ENCODE assay signal across 27 cellular contexts in the genomic region with DNA sequence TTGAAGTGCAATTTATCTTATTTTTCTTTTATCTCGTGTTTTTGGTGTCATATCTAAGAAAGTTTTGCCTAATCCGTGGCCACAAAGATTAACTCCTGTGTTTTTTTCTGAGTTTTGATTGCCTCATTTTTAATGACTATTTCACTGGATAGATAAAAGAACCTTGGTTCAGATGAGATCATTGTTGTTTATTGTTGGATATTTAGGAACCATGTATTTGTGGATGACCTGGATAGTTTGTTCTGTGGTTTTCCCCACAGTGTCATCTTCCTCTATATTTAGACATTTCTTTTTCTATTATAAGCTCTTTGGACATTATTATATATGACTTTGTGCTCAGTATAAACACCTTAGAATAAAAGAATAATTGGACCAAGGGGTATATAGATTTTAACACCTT. TPM values are rescaled to one million over a fixed set of nuclear protein-coding genes. Genes with fewer than 3 reads are reported as not detected.
DNase-seq lines count a peak whose midpoint lies in the region; ATAC-seq and TF ChIP-seq lines count a peak whose summit lies in the region.
"Had no signal": no experiment of that assay in that cellular context is flagged by ENCODE, and none has a peak within 500 bp of the region (broad histone marks: within the 10 kb centered on the region; RNA-seq: fewer than 3 reads in every experiment).

No MANE protein-coding gene starts in this region.

- H3K9me3 ChIP-seq in tibial artery: no peaks in the 10 kb centered on the region
- H3K9me3 ChIP-seq: BE2C, body of pancreas, esophagus squamous epithelium, left ventricle myocardium inferior had no signal

- no peaks in the 10 kb centered on the region for H3K36me3 Mint-ChIP-seq in natural killer cell
- H3K36me3 Mint-ChIP-seq in natural killer cell treated with Interleukin-12 subunit alpha and Interleukin-12 subunit beta and Interleukin-15 and Interleukin-18, amount 100 ng/mL, for 72 hours: no peaks in the 10 kb centered on the region
- H3K36me3 Mint-ChIP-seq in activated T-helper 17 cell treated with anti-CD3 and anti-CD28 coated beads, Interleukin-2, amount 50 U/mL, for 72 hours (ENCODE audit: low read depth): no peaks in the 10 kb centered on the region
- no peaks in the 10 kb centered on the region for H3K36me3 Mint-ChIP-seq in mesothelial cell of epicardium
- H3K36me3 Mint-ChIP-seq: WTC11 had no signal

- DNase-seq in natural killer cell (no peak), mesothelial cell of epicardium (ENCODE audit: low spot score in 2 of 2, unreplicated experiment in 2 of 2) (no peak), tibial artery (no peak), Ammon's horn (ENCODE audit: low spot score) (no peak)
- DNase-seq in natural killer cell treated with Interleukin-12 subunit alpha and Interleukin-12 subunit beta and Interleukin-15 and Interleukin-18, amount 100 ng/mL, for 72 hours (ENCODE audit: low spot score): no peak
- no peak for DNase-seq in effector CD8-positive, alpha-beta T cell (lab: John Stamatoyannopoulos, UW)
- DNase-seq: activated CD8-positive, alpha-beta memory T cell treated with anti-CD3 and anti-CD28 coated beads, Interleukin-2, amount 50 U/mL, for 48 hours; activated effector memory CD4-positive, alpha-beta T cell treated with anti-CD3 and anti-CD28 coated beads, Interleukin-2, amount 50 U/mL, for 16 hours; activated naive CD8-positive, alpha-beta T cell treated with anti-CD3 and anti-CD28 coated beads, Interleukin-2, amount 50 U/mL, for 24 hours; BE2C; effector CD4-positive, alpha-beta T cell; esophagus squamous epithelium; KG1; left ventricle myocardium inferior; MV-4-11; NCI-H1694 treated with DMSO at 0.1 percent for 48 hours; NCI-H82; nucleus accumbens; small intestine; stimulated activated CD4-positive, alpha-beta T cell treated with anti-CD3 and anti-CD28 coated beads, Interleukin-1b, Interleukin-23, amount 100 ng/mL, for 48 hours; T1000 had no signal

- H3K27me3 ChIP-seq in tibial artery: no peaks in the 10 kb centered on the region
- H3K27me3 ChIP-seq: BE2C, body of pancreas, esophagus squamous epithelium had no signal

- H3K9me3 Mint-ChIP-seq in natural killer cell: no peaks in the 10 kb centered on the region
- H3K9me3 Mint-ChIP-seq in natural killer cell treated with Interleukin-12 subunit alpha and Interleukin-12 subunit beta and Interleukin-15 and Interleukin-18, amount 100 ng/mL, for 72 hours: no peaks in the 10 kb centered on the region
- no peaks in the 10 kb centered on the region for H3K9me3 Mint-ChIP-seq in activated T-helper 17 cell treated with anti-CD3 and anti-CD28 coated beads, Interleukin-2, amount 50 U/mL, for 72 hours
- H3K9me3 Mint-ChIP-seq in mesothelial cell of epicardium: no peaks in the 10 kb centered on the region
- H3K9me3 Mint-ChIP-seq: activated naive CD8-positive, alpha-beta T cell treated with anti-CD3 and anti-CD28 coated beads, Interleukin-2, amount 50 U/mL, for 24 hours; type B pancreatic cell had no signal

- no peak for TF ChIP-seq CTCF in natural killer cell (IDR thresholded peaks at IDR 0.05)
- no peak for TF ChIP-seq CTCF in mesothelial cell of epicardium (IDR thresholded peaks at IDR 0.05; ENCODE audit: unreplicated experiment)
- no peak for TF ChIP-seq CTCF in tibial artery (IDR thresholded peaks at IDR 0.05)

- no peak overlapping the region for H3K27ac ChIP-seq in tibial artery
- H3K27ac ChIP-seq: body of pancreas, esophagus squamous epithelium, left ventricle myocardium inferior had no signal

- H3K4me3 ChIP-seq in tibial artery: no peak overlapping the region
- H3K4me3 ChIP-seq: body of pancreas, esophagus squamous epithelium, left ventricle myocardium inferior had no signal

- ATAC-seq in natural killer cell (no peak), HG02759 (IDR thresholded peaks at IDR 0.05; ENCODE audit: unreplicated experiment) (no peak)
- no peak for ATAC-seq in natural killer cell treated with Interleukin-12 subunit alpha and Interleukin-12 subunit beta and Interleukin-15 and Interleukin-18, amount 100 ng/mL, for 72 hours
- no peak for ATAC-seq in activated T-helper 17 cell treated with anti-CD3 and anti-CD28 coated beads, Interleukin-2, amount 50 U/mL, for 72 hours (replicated peaks)
- ATAC-seq: activated naive CD8-positive, alpha-beta T cell treated with anti-CD3 and anti-CD28 coated beads, Interleukin-2, amount 50 U/mL, for 24 hours; body of pancreas; Right ventricle myocardium inferior; WTC11 had no signal

- H3K4me1 Mint-ChIP-seq in natural killer cell (peaks cover 76% of the 10 kb centered on the region in 2 donors), mesothelial cell of epicardium (peaks cover 27% of the 10 kb centered on the region)
- peaks cover 60 to 64% of the 10 kb centered on the region in 2 donors for H3K4me1 Mint-ChIP-seq in natural killer cell treated with Interleukin-12 subunit alpha and Interleukin-12 subunit beta and Interleukin-15 and Interleukin-18, amount 100 ng/mL, for 72 hours (ENCODE audit: low read depth in 2 of 2)
- peaks cover 31% of the 10 kb centered on the region for H3K4me1 Mint-ChIP-seq in activated T-helper 17 cell treated with anti-CD3 and anti-CD28 coated beads, Interleukin-2, amount 50 U/mL, for 72 hours

- H3K36me3 ChIP-seq in tibial artery: no peaks in the 10 kb centered on the region
- H3K36me3 ChIP-seq: BE2C, esophagus squamous epithelium, left ventricle myocardium inferior had no signal

- peak overlapping the region; percentile 21 for H3K4me3 Mint-ChIP-seq in natural killer cell
- H3K4me3 Mint-ChIP-seq in natural killer cell treated with Interleukin-12 subunit alpha and Interleukin-12 subunit beta and Interleukin-15 and Interleukin-18, amount 100 ng/mL, for 72 hours: no peak overlapping the region
- no peak overlapping the region for H3K4me3 Mint-ChIP-seq in activated T-helper 17 cell treated with anti-CD3 and anti-CD28 coated beads, Interleukin-2, amount 50 U/mL, for 72 hours
- H3K4me3 Mint-ChIP-seq in mesothelial cell of epicardium: no peak overlapping the region
- H3K4me3 Mint-ChIP-seq: activated naive CD8-positive, alpha-beta T cell treated with anti-CD3 and anti-CD28 coated beads, Interleukin-2, amount 50 U/mL, for 24 hours; type B pancreatic cell; WTC11 had no signal

- H3K27ac Mint-ChIP-seq in natural killer cell: peak overlapping the region; percentile 45 to 64
- H3K27ac Mint-ChIP-seq in natural killer cell treated with Interleukin-12 subunit alpha and Interleukin-12 subunit beta and Interleukin-15 and Interleukin-18, amount 100 ng/mL, for 72 hours: no peak overlapping the region
- H3K27ac Mint-ChIP-seq in activated T-helper 17 cell treated with anti-CD3 and anti-CD28 coated beads, Interleukin-2, amount 50 U/mL, for 72 hours: peak overlapping the region; percentile 31
- peak overlapping the region; percentile 23 for H3K27ac Mint-ChIP-seq in mesothelial cell of epicardium
- H3K27ac Mint-ChIP-seq: activated naive CD8-positive, alpha-beta T cell treated with anti-CD3 and anti-CD28 coated beads, Interleukin-2, amount 50 U/mL, for 24 hours; type B pancreatic cell had no signal

- peaks cover 0 to 80% (median 34%) of the 10 kb centered on the region in 4 donors for H3K4me1 ChIP-seq in tibial artery
- H3K4me1 ChIP-seq: BE2C had no signal

- intact Hi-C loops in natural killer cell (cut with micrococcal nuclease) (no loop called here), tibial artery (cut with DNase I; ENCODE audit: low total_unique reads) (no loop called here)

- H3K27me3 Mint-ChIP-seq in natural killer cell (ENCODE audit: low read depth in 2 of 2): no peaks in the 10 kb centered on the region
- H3K27me3 Mint-ChIP-seq in natural killer cell treated with Interleukin-12 subunit alpha and Interleukin-12 subunit beta and Interleukin-15 and Interleukin-18, amount 100 ng/mL, for 72 hours: no peaks in the 10 kb centered on the region
- no peaks in the 10 kb centered on the region for H3K27me3 Mint-ChIP-seq in activated T-helper 17 cell treated with anti-CD3 and anti-CD28 coated beads, Interleukin-2, amount 50 U/mL, for 72 hours
- no peaks in the 10 kb centered on the region for H3K27me3 Mint-ChIP-seq in mesothelial cell of epicardium (ENCODE audit: low read depth)
- H3K27me3 Mint-ChIP-seq: activated naive CD8-positive, alpha-beta T cell treated with anti-CD3 and anti-CD28 coated beads, Interleukin-2, amount 50 U/mL, for 24 hours; type B pancreatic cell had no signal

RNA-seq across cellular contexts. Expression of a gene that starts 37.2 kb away (rescaled TPM):
- total RNA-seq in natural killer cell (100 to 1,000 TPM; 148 to 176 (median 149) TPM), mesothelial cell of epicardium (133 to 141 TPM (median 137 TPM) in 3 replicates)
- total RNA-seq in natural killer cell treated with Interleukin-12 subunit alpha and Interleukin-12 subunit beta and Interleukin-15 and Interleukin-18, amount 100 ng/mL, for 72 hours: 100 to 1,000 TPM; 188 to 189 TPM
- 100 to 1,000 TPM; 110 to 138 TPM for total RNA-seq in activated T-helper 17 cell treated with anti-CD3 and anti-CD28 coated beads, Interleukin-2, amount 50 U/mL, for 72 hours

Comparison
In these comparisons a context has a peak if more than half of its experiments do, and no peak if none do; other contexts are left out.
1. H3K27ac Mint-ChIP-seq: peak in natural killer cell (2 of 2), activated T-helper 17 cell treated with anti-CD3 and anti-CD28 coated beads, Interleukin-2, amount 50 U/mL, for 72 hours (single experiment) and mesothelial cell of epicardium (single experiment); none in natural killer cell treated with Interleukin-12 subunit alpha and Interleukin-12 subunit beta and Interleukin-15 and Interleukin-18, amount 100 ng/mL, for 72 hours (0 of 2).